8 cellular contexts compared by ENCODE assay signal in the genomic region with DNA sequence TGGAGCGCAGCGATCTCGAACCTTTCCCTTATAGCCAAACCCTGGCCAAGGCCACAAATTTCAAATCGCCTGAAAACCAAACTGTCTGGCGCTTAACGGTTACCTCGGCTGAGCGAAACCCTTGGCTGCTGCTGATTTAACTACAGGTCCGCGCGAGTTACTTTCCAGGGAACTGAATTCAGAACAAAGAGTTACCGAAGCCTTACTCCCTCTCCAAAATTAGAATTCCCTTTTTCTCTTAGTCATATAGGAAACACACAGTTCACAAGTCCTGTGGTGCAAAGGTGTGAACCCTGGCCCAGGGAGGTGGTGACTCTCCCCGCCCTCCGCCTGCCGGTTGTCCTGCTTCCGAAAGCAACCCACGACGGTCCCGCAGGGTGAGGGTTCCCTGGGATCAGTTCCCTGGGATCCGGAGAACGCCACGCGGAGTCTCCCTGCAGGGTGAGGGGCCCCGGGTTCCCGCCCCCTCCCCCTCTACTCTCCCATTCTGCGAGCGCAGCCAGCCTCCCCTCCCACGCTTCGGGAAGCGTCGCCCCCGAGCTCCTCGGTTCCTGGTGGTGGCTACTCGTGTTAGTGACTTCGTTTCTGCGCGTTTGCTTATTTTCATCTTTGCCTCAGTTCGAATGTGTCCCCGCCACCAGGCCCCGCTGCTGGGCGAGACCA. TPM values are rescaled to one million over a fixed set of nuclear protein-coding genes. Genes with fewer than 3 reads are reported as not detected.
DNase-seq lines count a peak whose midpoint lies in the region; ATAC-seq, FAIRE-seq and TF ChIP-seq lines count a peak whose summit lies in the region.

No MANE protein-coding gene starts in this region.

- WGBS in small intestine, 3 donors, result 1 to 3% (median 3%) methylated on average over 39 to 41 of the region's 41 CpGs

- H3K4me3 ChIP-seq in HL-60 (replicated peaks; ENCODE audit: insufficient read depth, low read length), result peak overlapping the region; percentile 39
- peak overlapping the region; percentile 37 for H3K4me3 ChIP-seq in iPS-11a (ENCODE audit: low read depth, low read length)
- H3K4me3 ChIP-seq in small intestine (ENCODE audit: low read depth in 1 of 2, low read length in 2 of 2), result peak overlapping the region in 1 of 2 donors; percentile 56

- no peak for FAIRE-seq in small intestine (lab: Jason Lieb, UNC)

- ATAC-seq in HG03139 (IDR thresholded peaks at IDR 0.05; ENCODE audit: unreplicated experiment), result no peak

- H3K36me3 ChIP-seq in small intestine (ENCODE audit: control insufficient read depth in 2 of 2, insufficient read depth in 2 of 2, low read length in 2 of 2), result no peaks in the 10 kb centered on the region

- H3K27ac ChIP-seq in HL-60 (replicated peaks), result no peak overlapping the region
- no peak overlapping the region for H3K27ac ChIP-seq in small intestine (ENCODE audit: low read depth in 1 of 2, low read length in 1 of 2)

- H3K9me3 ChIP-seq in small intestine (ENCODE audit: control insufficient read depth, low read depth), result no peaks in the 10 kb centered on the region

- H3K27me3 ChIP-seq in HL-60 (ENCODE audit: insufficient read depth, poor library complexity, severe bottlenecking) (peaks cover 54% of the 10 kb centered on the region), small intestine (ENCODE audit: control insufficient read depth in 2 of 2, insufficient read depth in 2 of 2, low read length in 2 of 2) (peaks cover 12 to 20% of the 10 kb centered on the region in 2 donors)

- peak; percentile 2 for DNase-seq in DMS114 treated with DMSO at 0.1 percent for 48 hours (lab: John Stamatoyannopoulos, UW; ENCODE audit: unreplicated experiment)
- DNase-seq in HL-60 (ENCODE audit: low read depth in 1 of 2, low spot score in 1 of 2), result no peak
- DNase-seq in activated naive CD4-positive, alpha-beta T cell treated with anti-CD3 and anti-CD28 coated beads, Interleukin-2, amount 50 U/mL, for 16 hours, result peak; percentile 10
- DNase-seq in small intestine, result peak; percentile 63
- no peak for DNase-seq in NOMO-1 treated with DMSO at 0.1 percent for 48 hours (lab: John Stamatoyannopoulos, UW; ENCODE audit: unreplicated experiment)
- DNase-seq in SHP77 treated with DMSO at 0.1 percent for 48 hours (lab: John Stamatoyannopoulos, UW), result no peak

- H3K4me1 ChIP-seq in small intestine (ENCODE audit: control insufficient read depth in 2 of 2, insufficient read depth in 1 of 2, low read depth in 1 of 2, low read length in 1 of 2), result peaks cover 0 to 3% of the 10 kb centered on the region in 2 donors

- TF ChIP-seq CTCF in HL-60 (IDR thresholded peaks at IDR 0.05; ENCODE audit: insufficient read depth, low read length), result no peak

RNA-seq across cellular contexts. Expression of gene SLC35D3, which starts 1.1 kb away (rescaled TPM):
- under 1 TPM in 1 of 3 donors, not detected in 2; 0.81 TPM for polyA plus RNA-seq in small intestine

Comparison
In these comparisons a context has a peak if more than half of its experiments do, and no peak if none do; other contexts are left out.
1. DNase-seq: peak in DMS114 treated with DMSO at 0.1 percent for 48 hours (single experiment), activated naive CD4-positive, alpha-beta T cell treated with anti-CD3 and anti-CD28 coated beads, Interleukin-2, amount 50 U/mL, for 16 hours (single experiment) and small intestine (single experiment); none in HL-60 (0 of 2), NOMO-1 treated with DMSO at 0.1 percent for 48 hours (single experiment) and SHP77 treated with DMSO at 0.1 percent for 48 hours (single experiment).